In genomic region chr3:66376568-66376967, GRCh38 we compare ENCODE assay signal across 14 cellular contexts.
DNase-seq lines count a peak whose midpoint lies in the region; ATAC-seq lines count a peak whose summit lies in the region.
"Had no signal": no experiment of that assay in that cellular context is flagged by ENCODE, and none has a peak within 500 bp of the region (broad histone marks: within the 10 kb centered on the region; RNA-seq: fewer than 3 reads in every experiment).

No MANE protein-coding gene starts in this region.

- peak overlapping the region; percentile 16 for H3K27ac Mint-ChIP-seq in activated T-cell treated with anti-CD3 and anti-CD28 coated beads, Interleukin-2, amount 50 U/mL, for 72 hours
- H3K27ac Mint-ChIP-seq in immature natural killer cell, result peak overlapping the region in 2 of 6 donors; percentile 31 to 74
- H3K27ac Mint-ChIP-seq: activated CD4-positive, alpha-beta T cell treated with anti-CD3 and anti-CD28 coated beads, Interleukin-2, amount 10 ng/mL, durations not matched to agents 7 days and 5 days; activated naive CD8-positive, alpha-beta T cell treated with anti-CD3 and anti-CD28 coated beads, Interleukin-2, amount 10 ng/mL, durations not matched to agents 7 days and 5 days had no signal

- no peak overlapping the region for H3K4me3 Mint-ChIP-seq in activated T-cell treated with anti-CD3 and anti-CD28 coated beads, Interleukin-2, amount 50 U/mL, for 72 hours
- no peak overlapping the region for H3K4me3 Mint-ChIP-seq in immature natural killer cell
- H3K4me3 Mint-ChIP-seq: activated CD4-positive, alpha-beta T cell treated with anti-CD3 and anti-CD28 coated beads, Interleukin-2, amount 10 ng/mL, durations not matched to agents 7 days and 5 days; activated naive CD8-positive, alpha-beta T cell treated with anti-CD3 and anti-CD28 coated beads, Interleukin-2, amount 10 ng/mL, durations not matched to agents 7 days and 5 days had no signal

- DNase-seq in activated T-cell treated with anti-CD3 and anti-CD28 coated beads, Interleukin-2, amount 50 U/mL, for 72 hours, result no peak
- no peak for DNase-seq in activated T-cell treated with anti-CD3 and anti-CD28 coated beads, Interleukin-2, amount 50 U/mL, for 48 hours
- DNase-seq in astrocyte of the hippocampus (ENCODE audit: low read depth, low spot score) (peak; percentile 41), islet precursor cell (peak; percentile 29), stromal cell of bone marrow (ENCODE audit: low read depth) (peak; percentile 49), caudate nucleus (lab: John Stamatoyannopoulos, UW) (no peak), immature natural killer cell (no peak)
- DNase-seq: 8988T; activated CD4-positive, alpha-beta T cell treated with anti-CD3 and anti-CD28 coated beads, Interleukin-2, amount 10 ng/mL, durations not matched to agents 7 days and 5 days; activated naive CD8-positive, alpha-beta T cell treated with anti-CD3 and anti-CD28 coated beads, Interleukin-2, amount 10 ng/mL, durations not matched to agents 7 days and 5 days; head of caudate nucleus; NCI-H2171 had no signal

- no peak for ATAC-seq in activated T-cell treated with anti-CD3 and anti-CD28 coated beads, Interleukin-2, amount 50 U/mL, for 72 hours (replicated peaks in 1 of 2)
- ATAC-seq in HG03108 (IDR thresholded peaks at IDR 0.05; ENCODE audit: unreplicated experiment), result no peak

- H3K27me3 Mint-ChIP-seq in activated T-cell treated with anti-CD3 and anti-CD28 coated beads, Interleukin-2, amount 50 U/mL, for 72 hours (ENCODE audit: low read depth), result no peaks in the 10 kb centered on the region
- H3K27me3 Mint-ChIP-seq in immature natural killer cell (ENCODE audit: low read depth in 3 of 3), result peaks cover 1 to 2% (median 2%) of the 10 kb centered on the region in 3 donors
- H3K27me3 Mint-ChIP-seq: activated CD4-positive, alpha-beta T cell treated with anti-CD3 and anti-CD28 coated beads, Interleukin-2, amount 10 ng/mL, durations not matched to agents 7 days and 5 days; activated naive CD8-positive, alpha-beta T cell treated with anti-CD3 and anti-CD28 coated beads, Interleukin-2, amount 10 ng/mL, durations not matched to agents 7 days and 5 days had no signal

- H3K4me1 Mint-ChIP-seq in activated T-cell treated with anti-CD3 and anti-CD28 coated beads, Interleukin-2, amount 50 U/mL, for 72 hours (ENCODE audit: low read depth), result peaks cover 9% of the 10 kb centered on the region
- peaks cover 22 to 24% of the 10 kb centered on the region in 2 donors for H3K4me1 Mint-ChIP-seq in immature natural killer cell

- no peaks in the 10 kb centered on the region for H3K9me3 Mint-ChIP-seq in activated T-cell treated with anti-CD3 and anti-CD28 coated beads, Interleukin-2, amount 50 U/mL, for 72 hours
- no peaks in the 10 kb centered on the region for H3K9me3 Mint-ChIP-seq in immature natural killer cell
- H3K9me3 Mint-ChIP-seq: activated CD4-positive, alpha-beta T cell treated with anti-CD3 and anti-CD28 coated beads, Interleukin-2, amount 10 ng/mL, durations not matched to agents 7 days and 5 days; activated naive CD8-positive, alpha-beta T cell treated with anti-CD3 and anti-CD28 coated beads, Interleukin-2, amount 10 ng/mL, durations not matched to agents 7 days and 5 days had no signal

- peaks cover 5 to 22% of the 10 kb centered on the region in 2 donors for H3K36me3 Mint-ChIP-seq in activated T-cell treated with anti-CD3 and anti-CD28 coated beads, Interleukin-2, amount 50 U/mL, for 72 hours (ENCODE audit: insufficient read depth in 2 of 2)
- H3K36me3 Mint-ChIP-seq in immature natural killer cell, result peaks cover 29 to 43% (median 40%) of the 10 kb centered on the region in 3 donors

- no peak overlapping the region for H3K27ac ChIP-seq in caudate nucleus (ENCODE audit: low read depth, low read length)
- H3K27ac ChIP-seq: SJSA1 had no signal

Comparison
In these comparisons a context has a peak if more than half of its experiments do, and no peak if none do; other contexts are left out.
1. DNase-seq: peak in astrocyte of the hippocampus (single experiment), islet precursor cell (single experiment) and stromal cell of bone marrow (single experiment); none in activated T-cell treated with anti-CD3 and anti-CD28 coated beads, Interleukin-2, amount 50 U/mL, for 72 hours (0 of 2), activated T-cell treated with anti-CD3 and anti-CD28 coated beads, Interleukin-2, amount 50 U/mL, for 48 hours (0 of 2), caudate nucleus (0 of 61) and immature natural killer cell (0 of 3).